Comparison of ENCODE assay signal across 12 cellular contexts in the genomic region with DNA sequence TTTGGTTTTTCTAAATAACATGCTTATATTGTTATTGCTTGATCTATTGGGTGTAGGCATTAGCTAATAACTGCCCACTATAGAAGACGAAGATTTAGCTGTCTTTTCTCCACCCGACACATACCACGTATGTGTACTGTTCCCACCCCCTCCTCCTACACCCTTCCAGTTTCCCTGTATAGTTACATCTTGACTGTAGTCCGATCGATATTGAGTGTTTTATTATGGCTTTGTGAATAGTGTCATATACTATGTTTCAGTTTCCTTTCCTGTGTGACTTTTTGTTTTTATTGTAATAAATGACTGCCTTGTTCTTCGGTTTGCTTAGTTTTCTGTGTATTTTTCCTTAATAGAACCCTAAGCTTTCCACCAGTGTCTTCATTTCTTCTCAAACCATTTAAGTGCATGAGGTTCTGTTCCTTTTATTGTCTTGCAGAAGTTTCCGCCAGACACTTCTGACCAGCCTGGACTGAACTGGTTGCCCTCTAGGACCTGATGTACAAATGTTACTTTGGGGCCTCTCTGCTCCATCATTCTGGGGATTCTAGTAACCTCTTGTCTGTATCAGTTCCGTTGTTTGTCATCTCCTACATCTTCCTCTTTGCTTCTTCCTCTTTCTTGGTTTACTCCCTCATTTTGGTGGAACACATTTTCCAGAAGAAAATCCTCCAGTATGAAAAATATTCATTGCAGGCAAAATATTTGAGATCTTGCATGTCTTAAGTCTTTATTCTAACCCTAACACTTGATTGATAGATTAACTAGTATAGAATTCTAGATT.
DNase-seq lines count a peak whose midpoint lies in the region; ATAC-seq lines count a peak whose summit lies in the region.
"Had no signal": no experiment of that assay in that cellular context is flagged by ENCODE, and none has a peak within 500 bp of the region (broad histone marks: within the 10 kb centered on the region; RNA-seq: fewer than 3 reads in every experiment).

No MANE protein-coding gene starts in this region.

- H3K9me3 ChIP-seq in GM23248 (ENCODE audit: low read depth) = no peaks in the 10 kb centered on the region
- H3K9me3 ChIP-seq: thoracic aorta had no signal

- H3K36me3 Mint-ChIP-seq in T-helper 1 cell treated with Interleukin-12 subunit alpha and Interleukin-12 subunit beta and Interleukin-4 antibody, amounts not matched to agents 30 μg/mL and 1 μg/mL, for 36 hours (ENCODE audit: low read depth) = peaks cover 5% of the 10 kb centered on the region

- no peak overlapping the region for H3K9ac ChIP-seq in GM23248

- WGBS in GM23248 (ENCODE audit: low coverage in 1 of 2, low lambda C conversion rate in 2 of 2, missing lambda C conversion rate in 2 of 2), 2 experiments = 52 to 53% methylated on average over 8 of the region's 8 CpGs

- no peak overlapping the region for H2AFZ ChIP-seq in GM23248

- peak overlapping the region; percentile 10 for H3K27ac Mint-ChIP-seq in T-helper 1 cell treated with Interleukin-12 subunit alpha and Interleukin-12 subunit beta and Interleukin-4 antibody, amounts not matched to agents 30 μg/mL and 1 μg/mL, for 36 hours

- H3K4me1 Mint-ChIP-seq in T-helper 1 cell treated with Interleukin-12 subunit alpha and Interleukin-12 subunit beta and Interleukin-4 antibody, amounts not matched to agents 30 μg/mL and 1 μg/mL, for 36 hours (ENCODE audit: low read depth) = peaks cover 41% of the 10 kb centered on the region

- no peaks in the 10 kb centered on the region for H3F3A ChIP-seq in GM23248 (ENCODE audit: insufficient read depth)

- no peaks in the 10 kb centered on the region for H3K36me3 ChIP-seq in GM23248 (ENCODE audit: low read depth)
- H3K36me3 ChIP-seq: thoracic aorta had no signal

- H3K9me3 Mint-ChIP-seq in T-helper 1 cell treated with Interleukin-12 subunit alpha and Interleukin-12 subunit beta and Interleukin-4 antibody, amounts not matched to agents 30 μg/mL and 1 μg/mL, for 36 hours = no peaks in the 10 kb centered on the region

- no peak overlapping the region for H3K4me2 ChIP-seq in GM23248 (ENCODE audit: unreplicated experiment)

- H3K4me3 Mint-ChIP-seq in T-helper 1 cell treated with Interleukin-12 subunit alpha and Interleukin-12 subunit beta and Interleukin-4 antibody, amounts not matched to agents 30 μg/mL and 1 μg/mL, for 36 hours = no peak overlapping the region

- in situ Hi-C loops in GM23248 (cut with MboI) = no loop called here

- H3K4me3 ChIP-seq in GM23248 = no peak overlapping the region
- H3K4me3 ChIP-seq: thoracic aorta had no signal

- H4K20me1 ChIP-seq in GM23248 (ENCODE audit: insufficient read depth) = no peaks in the 10 kb centered on the region

- no peak overlapping the region for H3K27ac ChIP-seq in GM23248
- H3K27ac ChIP-seq: 22Rv1, thoracic aorta had no signal

- H3K79me2 ChIP-seq in GM23248 (ENCODE audit: insufficient read depth) = no peaks in the 10 kb centered on the region

- DNase-seq in T-helper 1 cell = no peak
- peak; percentile 83 for DNase-seq in medulla oblongata (ENCODE audit: extremely low spot score)
- no peak for DNase-seq in GM23248
- DNase-seq in activated effector memory CD4-positive, alpha-beta T cell treated with Interleukin-2 at 50 U/mL for 16 hours = no peak
- DNase-seq in NCI-H526 treated with DMSO at 0.1 percent for 48 hours (lab: John Stamatoyannopoulos, UW) = no peak
- DNase-seq: activated CD4-positive, alpha-beta T cell treated with anti-CD3 and anti-CD28 coated beads for 48 hours; NCI-H2081 treated with DMSO at 0.1 percent for 48 hours had no signal

- ATAC-seq in GM21717 (IDR thresholded peaks at IDR 0.05; ENCODE audit: unreplicated experiment) (peak; percentile 63), HG03558 (IDR thresholded peaks at IDR 0.05; ENCODE audit: extremely low read depth, unreplicated experiment) (peak; percentile 40)

- no peaks in the 10 kb centered on the region for H3K27me3 Mint-ChIP-seq in T-helper 1 cell treated with Interleukin-12 subunit alpha and Interleukin-12 subunit beta and Interleukin-4 antibody, amounts not matched to agents 30 μg/mL and 1 μg/mL, for 36 hours (ENCODE audit: low read depth)

- no peaks in the 10 kb centered on the region for H3K9me2 ChIP-seq in GM23248 (ENCODE audit: insufficient read depth)

- no peaks in the 10 kb centered on the region for H3K27me3 ChIP-seq in GM23248 (replicated peaks; ENCODE audit: insufficient read depth)

- H3K4me1 ChIP-seq in GM23248 (ENCODE audit: insufficient read depth) = no peaks in the 10 kb centered on the region
